Comparison of ENCODE assay signal across 1 cellular context in genomic region chr16:75514296-75514695, GRCh38.
A peak's percentile ranks its signal among the peaks of the same experiment; 100 is the strongest.
TF ChIP-seq lines count a peak whose summit lies in the region.

No MANE protein-coding gene starts in this region.

TF ChIP-seq in K562, 482 proteins besides CTCF, POLR2A, EP300 and RAD21:
- TF ChIP-seq ETV1 (tag; conservative IDR thresholded peaks at IDR 0.05; ENCODE audit: low read depth) (no peak), CEBPB (tag; IDR thresholded peaks at IDR 0.05) (peak; percentile 39; the same call in 1 of the 2 replicates)
